In the genomic region with DNA sequence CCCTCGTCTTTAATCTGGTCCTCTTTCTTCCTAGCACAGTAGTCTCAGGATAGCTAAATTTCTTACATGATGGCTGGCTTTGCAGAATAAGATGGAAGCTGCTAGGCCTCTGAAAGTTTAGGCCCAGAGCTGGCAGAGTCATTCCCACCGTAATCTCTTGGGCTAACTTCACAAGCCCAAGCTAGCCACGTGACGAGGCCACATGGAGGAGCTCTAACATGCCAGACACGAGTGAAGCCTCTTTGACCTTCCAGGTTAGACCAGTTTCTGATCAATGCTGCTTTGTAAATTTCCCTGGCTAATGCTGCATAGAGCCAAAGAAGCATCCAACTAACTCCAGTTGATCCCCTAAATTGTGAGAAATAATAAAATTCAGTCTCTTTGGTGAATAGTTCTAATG, we compare ENCODE assay signal across 1 cellular context.
TF ChIP-seq lines count a peak whose summit lies in the region.

No MANE protein-coding gene starts in this region.

TF ChIP-seq in SK-N-SH treated with all-trans-retinoic acid at 6 μM for 48 hours, 23 proteins besides CTCF, POLR2A, EP300 and RAD21 (continued from another document):
- TF ChIP-seq TSHZ2 (CRISPR knock-in tag; IDR thresholded peaks at IDR 0.05), result no peak
